21 cellular contexts compared by ENCODE assay signal in genomic region chr9:90274725-90275124, GRCh38.
"Had no signal": no experiment of that assay in that cellular context is flagged by ENCODE, and none has a peak within 500 bp of the region (broad histone marks: within the 10 kb centered on the region; RNA-seq: fewer than 3 reads in every experiment).

No MANE protein-coding gene starts in this region.

- H3K4me1 Mint-ChIP-seq: mesothelial cell of epicardium, natural killer cell had no signal

- H3K27ac Mint-ChIP-seq: activated naive CD4-positive, alpha-beta T cell treated with anti-CD3 and anti-CD28 coated beads, Interleukin-2, amount 50 U/mL, for 72 hours; brain; mesothelial cell of epicardium; natural killer cell; stimulated activated naive CD8-positive, alpha-beta T cell treated with anti-CD3 and anti-CD28 coated beads, Interleukin-15, Interleukin-2, amounts not matched to agents 100 ng/mL and 50 ng/mL, for 24 hours; T-helper 2 cell treated with Interferon-gamma antibody and Interleukin-4, amounts not matched to agents 5 μg/mL and 100 μg/mL, for 36 hours had no signal

- DNase-seq: activated CD4-positive, alpha-beta T cell treated with anti-CD3 and anti-CD28 coated beads, Interleukin-2, amount 50 U/mL, for 1 hour; activated CD4-positive, CD25-positive, alpha-beta regulatory T cell treated with anti-CD3 and anti-CD28 coated beads, Interleukin-2, amount 50 U/mL, for 72 hours; activated T-cell treated with anti-CD3 and anti-CD28 coated beads, Interleukin-2, amount 50 U/mL, for 1 hour; aorta; foreskin keratinocyte; left ventricle myocardium inferior; natural killer cell; ovary; psoas muscle; stimulated activated CD4-positive, alpha-beta T cell treated with anti-CD3 and anti-CD28 coated beads, Interleukin-4, amount 100 ng/mL, for 4 hours; substantia nigra; thyroid gland; upper lobe of right lung had no signal

- H3K27me3 ChIP-seq: foreskin keratinocyte, ovary, right atrium auricular region, thyroid gland had no signal

- H3K4me3 Mint-ChIP-seq: brain; mesothelial cell of epicardium; natural killer cell; stimulated activated naive CD8-positive, alpha-beta T cell treated with anti-CD3 and anti-CD28 coated beads, Interleukin-15, Interleukin-2, amounts not matched to agents 100 ng/mL and 50 ng/mL, for 24 hours; T-helper 2 cell treated with Interferon-gamma antibody and Interleukin-4, amounts not matched to agents 5 μg/mL and 100 μg/mL, for 36 hours had no signal

- H3K4me3 ChIP-seq: left ventricle myocardium inferior, ovary, psoas muscle, right atrium auricular region, thyroid gland, upper lobe of right lung had no signal

- H3K36me3 Mint-ChIP-seq: activated naive CD4-positive, alpha-beta T cell treated with anti-CD3 and anti-CD28 coated beads, Interleukin-2, amount 50 U/mL, for 72 hours; brain; mesothelial cell of epicardium; natural killer cell had no signal

- H3K9me3 ChIP-seq: left ventricle myocardium inferior, neutrophil, ovary, psoas muscle, right atrium auricular region, thyroid gland, upper lobe of right lung had no signal

- H3K4me1 ChIP-seq: foreskin keratinocyte, left ventricle myocardium inferior, psoas muscle, right atrium auricular region, upper lobe of right lung had no signal

- H3K9me3 Mint-ChIP-seq: activated naive CD4-positive, alpha-beta T cell treated with anti-CD3 and anti-CD28 coated beads, Interleukin-2, amount 50 U/mL, for 72 hours; natural killer cell; stimulated activated naive CD8-positive, alpha-beta T cell treated with anti-CD3 and anti-CD28 coated beads, Interleukin-15, Interleukin-2, amounts not matched to agents 100 ng/mL and 50 ng/mL, for 24 hours; T-helper 2 cell treated with Interferon-gamma antibody and Interleukin-4, amounts not matched to agents 5 μg/mL and 100 μg/mL, for 36 hours had no signal

- H3K27ac ChIP-seq: foreskin keratinocyte, left ventricle myocardium inferior, neutrophil, ovary, psoas muscle, right atrium auricular region, thyroid gland, upper lobe of right lung, VCaP had no signal

- H3K36me3 ChIP-seq: left ventricle myocardium inferior, neutrophil, ovary, right atrium auricular region, thyroid gland, upper lobe of right lung had no signal
